27 cellular contexts compared by ENCODE assay signal in the genomic region with DNA sequence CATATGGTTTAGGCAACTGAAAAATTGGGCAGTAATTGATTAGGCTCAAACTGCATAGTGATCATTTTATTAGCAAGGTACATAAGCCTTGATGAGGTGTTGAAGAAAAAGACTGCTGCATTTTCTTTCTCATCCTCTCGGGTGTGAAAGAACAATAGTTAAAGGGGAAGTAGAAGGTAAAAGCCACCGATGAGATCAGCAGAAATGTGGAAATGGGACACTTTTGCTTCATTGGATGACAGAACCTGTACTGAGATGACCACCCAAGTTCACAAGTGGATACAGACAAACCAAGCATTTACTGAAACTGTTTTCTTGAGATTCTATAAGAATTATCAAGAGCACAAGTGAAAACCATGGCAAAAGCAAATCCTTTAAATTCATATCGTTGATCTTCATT.
A peak's percentile ranks its signal among the peaks of the same experiment; 100 is the strongest.
DNase-seq lines count a peak whose midpoint lies in the region; ATAC-seq, FAIRE-seq and TF ChIP-seq lines count a peak whose summit lies in the region.
"Had no signal": no experiment of that assay in that cellular context is flagged by ENCODE, and none has a peak within 500 bp of the region (broad histone marks: within the 10 kb centered on the region; RNA-seq: fewer than 3 reads in every experiment).

No MANE protein-coding gene starts in this region.

- no peak for FAIRE-seq in endothelial cell of umbilical vein (lab: Jason Lieb, UNC)
- FAIRE-seq: A549, H54, keratinocyte had no signal

- peak overlapping the region in 9 of 10 donors; percentile 40 to 82 (median 68) for H3K27ac ChIP-seq in heart right ventricle
- H3K27ac ChIP-seq in endothelial cell of umbilical vein (ENCODE audit: insufficient read depth, low read depth, low read length) = no peak overlapping the region
- H3K27ac ChIP-seq in sigmoid colon = peak overlapping the region; percentile 12 to 62 (median 55)
- peak overlapping the region; percentile 26 for H3K27ac ChIP-seq in vagina
- no peak overlapping the region for H3K27ac ChIP-seq in Karpas-422 (ENCODE audit: low read length)
- H3K27ac ChIP-seq: A549, BLaER1 had no signal

- DNase-seq in heart right ventricle (no peak), left ventricle myocardium superior (no peak), endothelial cell of umbilical vein (ENCODE audit: low read depth, low spot score) (peak; percentile 16), sigmoid colon (no peak), vagina (ENCODE audit: extremely low spot score in 2 of 2) (no peak), NCI-H748 treated with DMSO at 0.1 percent for 48 hours (lab: John Stamatoyannopoulos, UW) (no peak), Karpas-422 (no peak), middle frontal gyrus (ENCODE audit: extremely low spot score, low spot score) (no peak)
- DNase-seq: activated CD4-positive, alpha-beta T cell treated with anti-CD3 and anti-CD28 coated beads for 36 hours; activated naive CD4-positive, alpha-beta T cell treated with anti-CD3 and anti-CD28 coated beads, Interleukin-2, amount 50 U/mL, for 16 hours; activated T-cell treated with anti-CD3 and anti-CD28 coated beads, Interleukin-2, amount 50 U/mL, for 72 hours; Calu3; endodermal cell; hippocampal formation; mammary epithelial cell; naive B cell; NCI-H1436; NCI-H524 treated with DMSO at 0.1 percent for 48 hours; ovary; stimulated activated naive CD4-positive, alpha-beta T cell treated with Interleukin-2 at 50 U/mL for 16 hours; T-cell; upper lobe of left lung had no signal

- TF ChIP-seq POLR2A in endothelial cell of umbilical vein (IDR thresholded peaks at IDR 0.05; ENCODE audit: low read depth, low read length) (no peak), sigmoid colon (IDR thresholded peaks at IDR 0.05) (no peak), vagina (IDR thresholded peaks at IDR 0.05) (no peak)

- no peaks in the 10 kb centered on the region for H3K9me2 ChIP-seq in Karpas-422 (replicated peaks; ENCODE audit: insufficient read depth, low read length)

- H3K9ac ChIP-seq in endothelial cell of umbilical vein (replicated peaks; ENCODE audit: extremely low read depth, insufficient read depth, low read length) (no peak overlapping the region), Karpas-422 (ENCODE audit: low read length) (no peak overlapping the region)
- H3K9ac ChIP-seq: BLaER1 had no signal

- H3K9me3 ChIP-seq in heart right ventricle (peaks cover 0 to 17% (median 6%) of the 10 kb centered on the region in 11 donors), endothelial cell of umbilical vein (replicated peaks; ENCODE audit: control insufficient read depth, insufficient read depth, low read length) (no peaks in the 10 kb centered on the region), sigmoid colon (peaks cover 0 to 3% (median 0%) of the 10 kb centered on the region in 4 donors), vagina (no peaks in the 10 kb centered on the region), Karpas-422 (ENCODE audit: low read length) (peaks cover 11% of the 10 kb centered on the region)
- H3K9me3 ChIP-seq: A549, ovary had no signal

- ATAC-seq in heart right ventricle = no peak
- ATAC-seq in left ventricle myocardium superior = no peak
- ATAC-seq: A549; activated CD4-positive, alpha-beta T cell treated with anti-CD3 and anti-CD28 coated beads for 36 hours; activated T-cell treated with anti-CD3 and anti-CD28 coated beads, Interleukin-2, amount 50 U/mL, for 72 hours; T-cell had no signal

- no peaks in the 10 kb centered on the region for H3K9me1 ChIP-seq in endothelial cell of umbilical vein (replicated peaks; ENCODE audit: control insufficient read depth, extremely low read depth, insufficient read depth, low read length)

- H3K4me1 ChIP-seq in heart right ventricle (peaks cover 0 to 21% (median 11%) of the 10 kb centered on the region in 9 donors), endothelial cell of umbilical vein (ENCODE audit: control insufficient read depth, extremely low read depth, insufficient read depth, low read length) (peaks cover 12% of the 10 kb centered on the region), sigmoid colon (peaks cover 0 to 4% (median 3%) of the 10 kb centered on the region in 4 donors), vagina (peaks cover 14% of the 10 kb centered on the region), Karpas-422 (ENCODE audit: low read length) (no peaks in the 10 kb centered on the region)
- H3K4me1 ChIP-seq: A549, BLaER1, upper lobe of left lung had no signal

- H3K36me3 ChIP-seq in heart right ventricle (no peaks in the 10 kb centered on the region), endothelial cell of umbilical vein (ENCODE audit: control insufficient read depth in 2 of 2, extremely low read depth in 1 of 2, insufficient read depth in 2 of 2, low read length in 2 of 2) (no peaks in the 10 kb centered on the region), sigmoid colon (no peaks in the 10 kb centered on the region), vagina (no peaks in the 10 kb centered on the region), Karpas-422 (ENCODE audit: insufficient read depth, low read length) (no peaks in the 10 kb centered on the region)
- H3K36me3 ChIP-seq: BLaER1, ovary, upper lobe of left lung had no signal

- WGBS in heart right ventricle, 2 donors = 52 to 62% methylated on average over 3 of the region's 3 CpGs
- 46 to 47% methylated on average over 3 of the region's 3 CpGs for WGBS in sigmoid colon, 2 donors

- H3K4me2 ChIP-seq in endothelial cell of umbilical vein (ENCODE audit: insufficient read depth, low read length) (no peak overlapping the region), Karpas-422 (ENCODE audit: low read depth, low read length, poor library complexity, severe bottlenecking) (no peak overlapping the region)
- H3K4me2 ChIP-seq: A549, BLaER1 had no signal

- CTCF ChIA-PET in endothelial cell of umbilical vein (lab: Charles Lee) = interaction anchor here (0.7 to 1.7 kb wide), 3 partner anchors 16 to 257 kb away, joined by 3 to 4 read pairs (median 3); no protein-coding TSS in a partner anchor

- TF ChIP-seq EP300 in sigmoid colon (IDR thresholded peaks at IDR 0.05) = no peak

- H3K4me3 ChIP-seq in heart right ventricle (no peak overlapping the region), endothelial cell of umbilical vein (replicated peaks in 1 of 3; ENCODE audit: insufficient read depth in 1 of 3, low read depth in 1 of 3, low read length in 3 of 3) (no peak overlapping the region), sigmoid colon (no peak overlapping the region), vagina (no peak overlapping the region), Karpas-422 (ENCODE audit: low read length) (no peak overlapping the region)
- H3K4me3 ChIP-seq: A549, BLaER1, ovary, skin epidermis, upper lobe of left lung had no signal

- no peak for TF ChIP-seq CTCF in heart right ventricle (IDR thresholded peaks at IDR 0.05)
- TF ChIP-seq CTCF in endothelial cell of umbilical vein (IDR thresholded peaks at IDR 0.05; ENCODE audit: extremely low read depth in 1 of 2, insufficient read depth in 1 of 2, low read depth in 1 of 2, low read length in 2 of 2) = no peak
- TF ChIP-seq CTCF in sigmoid colon (IDR thresholded peaks at IDR 0.05) = no peak
- TF ChIP-seq CTCF in vagina (IDR thresholded peaks at IDR 0.05) = no peak

- H2AFZ ChIP-seq in endothelial cell of umbilical vein (ENCODE audit: low read depth, low read length) = peak overlapping the region; percentile 38
- no peak overlapping the region for H2AFZ ChIP-seq in Karpas-422 (ENCODE audit: low read length)

- POLR2A ChIA-PET in endothelial cell of umbilical vein (lab: Charles Lee) = no interaction called here

- dilution Hi-C loops in endothelial cell of umbilical vein (cut with MboI; ENCODE audit: extremely low pct_ligation_motif_present, low sequenced_read_pairs) = no loop called here

- intact Hi-C loops in heart right ventricle (cut with DNase I) (loop anchor here in 1 of 10 donors (10.0 kb wide), 1 partner anchor 231 kb away; a partner anchor contains a TSS), left ventricle myocardium superior (cut with micrococcal nuclease) (no loop called here), endothelial cell of umbilical vein (cut with micrococcal nuclease) (no loop called here), sigmoid colon (cut with DNase I) (no loop called here), vagina (cut with DNase I) (no loop called here)

- H3K27me3 ChIP-seq in heart right ventricle (no peaks in the 10 kb centered on the region), endothelial cell of umbilical vein (ENCODE audit: control insufficient read depth in 2 of 2, insufficient read depth in 2 of 2, low read length in 2 of 2) (no peaks in the 10 kb centered on the region), sigmoid colon (no peaks in the 10 kb centered on the region), vagina (no peaks in the 10 kb centered on the region), Karpas-422 (ENCODE audit: low read length) (peaks cover 4% of the 10 kb centered on the region; the same call in 1 of the 2 replicates)
- H3K27me3 ChIP-seq: BLaER1, ovary, upper lobe of left lung had no signal

- H4K20me1 ChIP-seq in endothelial cell of umbilical vein (replicated peaks; ENCODE audit: control insufficient read depth, extremely low read depth, insufficient read depth, low read length) (no peaks in the 10 kb centered on the region), Karpas-422 (ENCODE audit: insufficient read depth, low read depth, low read length) (no peaks in the 10 kb centered on the region)
- H4K20me1 ChIP-seq: BLaER1 had no signal

- H3K79me2 ChIP-seq in endothelial cell of umbilical vein (ENCODE audit: control insufficient read depth, insufficient read depth, low read length) = no peaks in the 10 kb centered on the region
- no peaks in the 10 kb centered on the region for H3K79me2 ChIP-seq in Karpas-422 (ENCODE audit: low read length)

- BruUV-seq in endothelial cell of umbilical vein (replicated peaks; lab: Mats Ljungman, UMichigan) = no TSS peak

TF ChIP-seq in endothelial cell of umbilical vein, 7 proteins besides CTCF, POLR2A, EP300 and RAD21:
- TF ChIP-seq POLR2AphosphoS5 (IDR thresholded peaks at IDR 0.05; ENCODE audit: insufficient read depth, low read depth, low read length) = no peak
- no peak for TF ChIP-seq MYC (IDR thresholded peaks at IDR 0.05; ENCODE audit: low read depth, low read length)
- no peak for TF ChIP-seq EZH2 (IDR thresholded peaks at IDR 0.05; ENCODE audit: borderline replicate concordance, low read depth, low read length, severe bottlenecking)
- TF ChIP-seq, protein P1, sequence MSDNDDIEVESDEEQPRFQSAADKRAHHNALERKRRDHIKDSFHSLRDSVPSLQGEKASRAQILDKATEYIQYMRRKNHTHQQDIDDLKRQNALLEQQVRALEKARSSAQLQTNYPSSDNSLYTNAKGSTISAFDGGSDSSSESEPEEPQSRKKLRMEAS (IDR thresholded peaks at IDR 0.05; ENCODE audit: insufficient read depth, insufficient read length) = no peak
- no peak for TF ChIP-seq JUN (IDR thresholded peaks at IDR 0.05; ENCODE audit: borderline replicate concordance, insufficient read depth, insufficient read length, low read depth)
- TF ChIP-seq FOS (IDR thresholded peaks at IDR 0.05; ENCODE audit: borderline replicate concordance, insufficient read depth, low read length) = no peak
- no peak for TF ChIP-seq GATA2 (IDR thresholded peaks at IDR 0.05; ENCODE audit: insufficient read depth, insufficient read length, low read depth, low read length)

Comparison
In these comparisons a context has a peak if more than half of its experiments do, and no peak if none do; other contexts are left out.
1. H3K27ac ChIP-seq: peak in heart right ventricle (9 of 10), sigmoid colon (4 of 4) and vagina (single experiment); none in endothelial cell of umbilical vein (single experiment) and Karpas-422 (single experiment).